Comparison of ENCODE assay signal across 1 cellular context in genomic region chr1:95984975-95985374, GRCh38.
TF ChIP-seq lines count a peak whose summit lies in the region.

No MANE protein-coding gene starts in this region.

TF ChIP-seq in neural cell, 6 proteins besides CTCF, POLR2A, EP300 and RAD21 (continued from another document):
- TF ChIP-seq REST (IDR thresholded peaks at IDR 0.05; ENCODE audit: borderline replicate concordance) (no peak), MXI1 (conservative IDR thresholded peaks at IDR 0.05; ENCODE audit: poor library complexity, severe bottlenecking) (no peak)
